15 cellular contexts compared by ENCODE assay signal in the genomic region with DNA sequence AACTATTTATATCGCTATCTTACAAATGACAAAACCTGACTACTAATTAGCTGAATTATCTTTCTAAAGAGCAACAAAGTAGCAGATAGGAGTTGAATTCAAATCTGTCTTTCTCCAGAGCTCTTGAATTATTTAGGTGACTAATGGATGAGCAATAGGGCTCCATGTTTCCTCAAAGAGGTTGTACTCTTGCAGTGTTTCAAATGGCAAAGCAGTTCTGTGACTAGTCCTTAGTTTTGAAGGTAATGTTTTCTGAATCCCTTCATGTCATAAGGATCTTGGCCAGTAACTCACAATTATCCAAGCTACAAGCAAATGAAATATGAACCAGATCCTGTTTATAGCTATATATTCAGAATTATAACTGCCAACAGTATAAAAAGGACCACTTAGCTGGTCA.
"Had no signal": no experiment of that assay in that cellular context is flagged by ENCODE, and none has a peak within 500 bp of the region (broad histone marks: within the 10 kb centered on the region; RNA-seq: fewer than 3 reads in every experiment).

No MANE protein-coding gene starts in this region.

- H3K27ac ChIP-seq: colonic mucosa, heart left ventricle, lower lobe of right lung, prostate gland had no signal

- H3K4me3 ChIP-seq: colonic mucosa, heart left ventricle, lower lobe of right lung, prostate gland, smooth muscle cell had no signal

- H3K27me3 ChIP-seq: colonic mucosa, heart left ventricle had no signal

- ATAC-seq: activated CD4-positive, CD25-positive, alpha-beta regulatory T cell treated with anti-CD3 and anti-CD28 coated beads, Interleukin-2, amount 50 U/mL, for 24 hours; esophagus mucosa; heart left ventricle; left cardiac atrium; lower lobe of right lung; right cardiac atrium had no signal

- DNase-seq: activated CD4-positive, alpha-beta T cell treated with anti-CD3 and anti-CD28 coated beads, Interleukin-2, amount 50 U/mL, for 1 hour; activated CD8-positive, alpha-beta memory T cell treated with anti-CD3 and anti-CD28 coated beads for 24 hours; activated naive CD8-positive, alpha-beta T cell treated with anti-CD3 and anti-CD28 coated beads for 36 hours; anterior cingulate cortex; colonic mucosa; heart left ventricle; immature natural killer cell; left cardiac atrium; lower lobe of right lung; midbrain; right cardiac atrium had no signal

- H3K4me1 ChIP-seq: colonic mucosa, heart left ventricle, lower lobe of right lung, prostate gland had no signal
